ENCODE assay signal across 17 cellular contexts in the genomic region with DNA sequence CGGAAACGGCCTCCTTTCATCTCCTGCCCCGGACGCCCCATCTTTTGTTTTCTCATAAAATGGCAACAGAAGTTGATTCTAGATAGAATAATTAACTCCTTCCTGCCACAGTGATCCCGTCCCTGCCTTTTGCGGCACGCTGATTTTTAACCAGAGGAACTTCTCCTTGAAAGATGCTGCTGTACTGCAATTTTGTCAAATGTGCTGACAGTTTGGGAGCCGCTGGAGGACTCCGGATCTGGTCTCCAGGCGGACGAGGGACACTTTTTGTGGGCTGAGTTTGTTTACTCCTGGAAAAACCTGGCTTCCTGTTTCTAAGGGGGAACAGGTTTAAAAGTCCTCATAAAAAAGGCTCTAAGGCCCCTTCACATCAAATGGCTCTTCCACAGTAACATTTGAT. TPM values are rescaled to one million over a fixed set of nuclear protein-coding genes. Genes with fewer than 3 reads are reported as not detected.
DNase-seq lines count a peak whose midpoint lies in the region; ATAC-seq and TF ChIP-seq lines count a peak whose summit lies in the region.
"Had no signal": no experiment of that assay in that cellular context is flagged by ENCODE, and none has a peak within 500 bp of the region (broad histone marks: within the 10 kb centered on the region; RNA-seq: fewer than 3 reads in every experiment).

No MANE protein-coding gene starts in this region.

- peaks cover 6 to 49% (median 9%) of the 10 kb centered on the region in 3 donors for H3K27me3 ChIP-seq in sigmoid colon
- H3K27me3 ChIP-seq in WERI-Rb-1 (ENCODE audit: insufficient read depth, low read depth, severe bottlenecking), result no peaks in the 10 kb centered on the region

- H3K4me3 ChIP-seq in HEK293 (ENCODE audit: low read depth, low read length), result no peak overlapping the region
- no peak overlapping the region for H3K4me3 ChIP-seq in sigmoid colon
- H3K4me3 ChIP-seq in WERI-Rb-1 (ENCODE audit: low read depth, low read length), result no peak overlapping the region
- H3K4me3 ChIP-seq: BLaER1 treated with 17β-estradiol and CSF1 and Interleukin-3, amounts not matched to agents 10 nM and 100 nM; HAP-1 had no signal

- H3K4me3 Mint-ChIP-seq in nephron progenitor cell, result peak overlapping the region; percentile 31
- H3K4me3 Mint-ChIP-seq: CD8-positive, alpha-beta T cell had no signal

- CTCF ChIA-PET in HEK293 (lab: Yijun Ruan, JAX), result no interaction called here

- H3K27ac ChIP-seq in HEK293 (ENCODE audit: extremely low read depth, low read depth, low read length), result no peak overlapping the region
- no peak overlapping the region for H3K27ac ChIP-seq in sigmoid colon
- no peak overlapping the region for H3K27ac ChIP-seq in WERI-Rb-1
- H3K27ac ChIP-seq: BLaER1 treated with 17β-estradiol and CSF1 and Interleukin-3, amounts not matched to agents 10 nM and 100 nM had no signal

- intact Hi-C loops in sigmoid colon (cut with DNase I), result no loop called here

- no peaks in the 10 kb centered on the region for H3K36me3 Mint-ChIP-seq in nephron progenitor cell (ENCODE audit: low read depth)
- H3K36me3 Mint-ChIP-seq: CD8-positive, alpha-beta T cell had no signal

- ATAC-seq in GM19397 (IDR thresholded peaks at IDR 0.05; ENCODE audit: unreplicated experiment), result no peak
- ATAC-seq: CD8-positive, alpha-beta T cell had no signal

- TF ChIP-seq POLR2A in sigmoid colon (IDR thresholded peaks at IDR 0.05), result no peak

- DNase-seq in islet precursor cell (peak; percentile 60), nephron progenitor cell (no peak), sigmoid colon (peak; percentile 36), WERI-Rb-1 (no peak)
- DNase-seq in stimulated activated CD4-positive, alpha-beta T cell treated with anti-CD3 and anti-CD28 coated beads, Interleukin-4, amount 100 ng/mL, for 4 hours, result no peak
- DNase-seq: 8988T; Calu3; CD8-positive, alpha-beta T cell; DMS79 treated with DMSO at 0.1 percent for 48 hours; GF-D8; GOT3 had no signal

- WGBS in sigmoid colon, 2 donors, result 11 to 20% methylated on average over 11 of the region's 11 CpGs

- peaks cover 5% of the 10 kb centered on the region for H3K9me3 Mint-ChIP-seq in nephron progenitor cell
- H3K9me3 Mint-ChIP-seq: CD8-positive, alpha-beta T cell had no signal

- H3K4me1 Mint-ChIP-seq in nephron progenitor cell, result peaks cover 32% of the 10 kb centered on the region

- peak overlapping the region; percentile 96 for H3K27ac Mint-ChIP-seq in nephron progenitor cell
- H3K27ac Mint-ChIP-seq: CD8-positive, alpha-beta T cell had no signal

- H3K36me3 ChIP-seq in HEK293 (ENCODE audit: control insufficient read depth in 2 of 2, insufficient read depth in 1 of 2, low read length in 2 of 2), result no peaks in the 10 kb centered on the region
- H3K36me3 ChIP-seq in sigmoid colon, result no peaks in the 10 kb centered on the region
- no peaks in the 10 kb centered on the region for H3K36me3 ChIP-seq in WERI-Rb-1
- H3K36me3 ChIP-seq: BLaER1 treated with 17β-estradiol and CSF1 and Interleukin-3, amounts not matched to agents 10 nM and 100 nM; HAP-1 had no signal

- H3K4me1 ChIP-seq in HEK293 (ENCODE audit: control insufficient read depth, insufficient read depth, low read length) (no peaks in the 10 kb centered on the region), sigmoid colon (no peaks in the 10 kb centered on the region)
- H3K4me1 ChIP-seq: BLaER1 treated with 17β-estradiol and CSF1 and Interleukin-3, amounts not matched to agents 10 nM and 100 nM; HAP-1 had no signal

- TF ChIP-seq CTCF in HEK293 (tag by site-specific recombination; IDR thresholded peaks at IDR 0.05), result no peak
- TF ChIP-seq CTCF in nephron progenitor cell (IDR thresholded peaks at IDR 0.05), result no peak
- TF ChIP-seq CTCF in sigmoid colon (IDR thresholded peaks at IDR 0.05), result no peak
- no peak for TF ChIP-seq CTCF in WERI-Rb-1 (IDR thresholded peaks at IDR 0.05; ENCODE audit: low read depth, low read length)

- H3K27me3 Mint-ChIP-seq in nephron progenitor cell (ENCODE audit: low read depth, poor library complexity), result peaks cover 9% of the 10 kb centered on the region

- TF ChIP-seq EP300 in sigmoid colon (IDR thresholded peaks at IDR 0.05), result no peak

- POLR2A ChIA-PET in HEK293 (lab: Yijun Ruan, JAX), result no interaction called here

- H3K9me3 ChIP-seq in HEK293 (ENCODE audit: control insufficient read depth, insufficient read depth, low read depth, low read length), result no peaks in the 10 kb centered on the region
- H3K9me3 ChIP-seq in sigmoid colon, result peaks cover 0 to 6% (median 2%) of the 10 kb centered on the region in 4 donors
- H3K9me3 ChIP-seq in WERI-Rb-1 (ENCODE audit: severe bottlenecking), result peaks cover 3% of the 10 kb centered on the region
- H3K9me3 ChIP-seq: HAP-1 had no signal

TF ChIP-seq in HEK293, 187 proteins besides CTCF, POLR2A, EP300 and RAD21:
- TF ChIP-seq ZNF292 (tag by site-specific recombination; IDR thresholded peaks at IDR 0.05; ENCODE audit: borderline replicate concordance, low read depth) (no peak), TRIM28 (IDR thresholded peaks at IDR 0.05; ENCODE audit: borderline replicate concordance, low read length) (peak; percentile 40; the same call in 1 of the 2 replicates)

RNA-seq across cellular contexts. Expression of gene FZD10, which starts 15.4 kb away (rescaled TPM):
- 1 to 10 TPM in 2 of 4 donors, under 1 TPM in 2; 0.27 to 1.7 (median 0.93) TPM for total RNA-seq in sigmoid colon
- under 1 TPM in 2 of 3 donors, not detected in 1; 0.13 to 0.60 TPM for polyA plus RNA-seq in sigmoid colon
- total RNA-seq: A673; Calu3; CD8-positive, alpha-beta T cell had no signal
- polyA plus RNA-seq: AG04450 had no signal

Comparison
In these comparisons a context has a peak if more than half of its experiments do, and no peak if none do; other contexts are left out.
1. DNase-seq: peak in islet precursor cell (single experiment) and sigmoid colon (single experiment); none in nephron progenitor cell (single experiment), stimulated activated CD4-positive, alpha-beta T cell treated with anti-CD3 and anti-CD28 coated beads, Interleukin-4, amount 100 ng/mL, for 4 hours (0 of 2) and WERI-Rb-1 (single experiment).